Comparison of ENCODE assay signal across 14 cellular contexts in the genomic region with DNA sequence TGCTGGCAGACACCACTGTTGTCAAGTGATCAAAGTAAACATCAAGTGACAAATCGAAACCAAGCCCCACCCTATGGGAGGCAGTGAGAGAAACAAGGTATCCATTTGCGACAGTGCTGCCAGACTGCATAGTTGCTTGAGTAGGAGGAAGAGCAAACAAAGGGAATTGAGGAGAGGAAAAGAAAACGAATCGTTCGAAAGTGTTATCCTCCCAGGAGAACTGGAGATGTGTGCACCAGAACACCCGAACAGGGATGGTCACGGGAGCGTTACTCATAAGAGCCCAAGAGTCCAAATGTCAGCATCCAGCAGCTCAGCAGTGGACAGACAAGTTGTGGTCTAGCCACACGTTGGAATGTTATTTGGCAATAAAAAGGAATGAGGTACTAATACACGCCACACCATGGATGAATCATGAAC. TPM values are rescaled to one million over a fixed set of nuclear protein-coding genes. Genes with fewer than 3 reads are reported as not detected.
A peak's percentile ranks its signal among the peaks of the same experiment; 100 is the strongest.
DNase-seq lines count a peak whose midpoint lies in the region; ATAC-seq and TF ChIP-seq lines count a peak whose summit lies in the region.
"Had no signal": no experiment of that assay in that cellular context is flagged by ENCODE, and none has a peak within 500 bp of the region (broad histone marks: within the 10 kb centered on the region; RNA-seq: fewer than 3 reads in every experiment).

No MANE protein-coding gene starts in this region.

- no peak overlapping the region for H3K27ac Mint-ChIP-seq in activated T-cell treated with anti-CD3 and anti-CD28 coated beads, Interleukin-2, amount 50 U/mL, for 24 hours
- H3K27ac Mint-ChIP-seq: activated CD8-positive, alpha-beta T cell treated with anti-CD3 and anti-CD28 coated beads for 36 hours; H9 had no signal

- H3K27ac ChIP-seq in RWPE2 (ENCODE audit: poor library complexity, severe bottlenecking) = no peak overlapping the region
- H3K27ac ChIP-seq in left lung = no peak overlapping the region
- H3K27ac ChIP-seq: pancreas had no signal

- H3K36me3 ChIP-seq in RWPE2 (ENCODE audit: low read depth) (no peaks in the 10 kb centered on the region), left lung (no peaks in the 10 kb centered on the region), HAP-1 (replicated peaks) (no peaks in the 10 kb centered on the region)
- H3K36me3 ChIP-seq: pancreas had no signal

- in situ Hi-C loops in HAP-1 (cut with MboI; ENCODE audit: low sequenced_read_pairs) = no loop called here

- ATAC-seq in RWPE2 (ENCODE audit: low read depth) = peak; percentile 64
- peak; percentile 33 for ATAC-seq in left lung
- ATAC-seq in HG02970 (IDR thresholded peaks at IDR 0.05; ENCODE audit: low FRiP score, unreplicated experiment) = no peak
- no peak for ATAC-seq in GM21423 (IDR thresholded peaks at IDR 0.05; ENCODE audit: unreplicated experiment)
- ATAC-seq: activated CD8-positive, alpha-beta T cell treated with anti-CD3 and anti-CD28 coated beads for 36 hours; pancreas had no signal

- intact Hi-C loops in left lung (cut with DNase I) = no loop called here

- TF ChIP-seq CTCF in RWPE2 (IDR thresholded peaks at IDR 0.05; ENCODE audit: poor library complexity, severe bottlenecking) (no peak), left lung (IDR thresholded peaks at IDR 0.05) (no peak)

- H3K9me3 ChIP-seq in RWPE2 (ENCODE audit: severe bottlenecking) = no peaks in the 10 kb centered on the region
- H3K9me3 ChIP-seq in left lung = no peaks in the 10 kb centered on the region
- no peaks in the 10 kb centered on the region for H3K9me3 ChIP-seq in HAP-1
- H3K9me3 ChIP-seq: pancreas had no signal

- no peaks in the 10 kb centered on the region for H3K4me1 Mint-ChIP-seq in activated T-cell treated with anti-CD3 and anti-CD28 coated beads, Interleukin-2, amount 50 U/mL, for 24 hours (ENCODE audit: low read depth)

- H3K4me3 ChIP-seq in RWPE2 (ENCODE audit: severe bottlenecking) (no peak overlapping the region), left lung (no peak overlapping the region), HAP-1 (no peak overlapping the region)
- H3K4me3 ChIP-seq: pancreas had no signal

- peaks cover 26% of the 10 kb centered on the region for H3K27me3 Mint-ChIP-seq in activated T-cell treated with anti-CD3 and anti-CD28 coated beads, Interleukin-2, amount 50 U/mL, for 24 hours

- peak; percentile 74 for DNase-seq in AG20443 (ENCODE audit: low spot score)
- peak; percentile 14 for DNase-seq in HT-29 (ENCODE audit: low spot score)
- DNase-seq in RWPE2 (ENCODE audit: low spot score) = no peak
- no peak for DNase-seq in left lung
- DNase-seq in activated T-cell treated with anti-CD3 and anti-CD28 coated beads, Interleukin-2, amount 50 U/mL, for 24 hours = no peak
- DNase-seq in HAP-1 (ENCODE audit: low spot score in 2 of 2) = no peak
- DNase-seq: activated CD8-positive, alpha-beta T cell treated with anti-CD3 and anti-CD28 coated beads for 36 hours; DMS 273 treated with DMSO at 0.1 percent for 48 hours; H9; kidney glomerular epithelial cell; NCI-H2081 treated with DMSO at 0.1 percent for 48 hours; pancreas had no signal

- H3K36me3 Mint-ChIP-seq in activated T-cell treated with anti-CD3 and anti-CD28 coated beads, Interleukin-2, amount 50 U/mL, for 24 hours (ENCODE audit: low read depth) = no peaks in the 10 kb centered on the region

- no peak overlapping the region for H3K4me3 Mint-ChIP-seq in activated T-cell treated with anti-CD3 and anti-CD28 coated beads, Interleukin-2, amount 50 U/mL, for 24 hours
- H3K4me3 Mint-ChIP-seq: activated CD8-positive, alpha-beta T cell treated with anti-CD3 and anti-CD28 coated beads for 36 hours; H9 had no signal

- no peaks in the 10 kb centered on the region for H3K27me3 ChIP-seq in RWPE2 (ENCODE audit: insufficient read depth, poor library complexity, severe bottlenecking)
- H3K27me3 ChIP-seq in left lung = peaks cover 0 to 66% of the 10 kb centered on the region in 2 donors
- 0 out of 2 replicates have a peak, but pooled peaks cover 3% of the 10 kb centered on the region for H3K27me3 ChIP-seq in HAP-1 (ENCODE audit: low read depth)

- no peaks in the 10 kb centered on the region for H3K4me1 ChIP-seq in RWPE2 (ENCODE audit: insufficient read depth, poor library complexity, severe bottlenecking)
- no peaks in the 10 kb centered on the region for H3K4me1 ChIP-seq in left lung
- H3K4me1 ChIP-seq in HAP-1 = no peaks in the 10 kb centered on the region
- H3K4me1 ChIP-seq: pancreas had no signal

- H3K9me3 Mint-ChIP-seq in activated T-cell treated with anti-CD3 and anti-CD28 coated beads, Interleukin-2, amount 50 U/mL, for 24 hours = no peaks in the 10 kb centered on the region
- H3K9me3 Mint-ChIP-seq: activated CD8-positive, alpha-beta T cell treated with anti-CD3 and anti-CD28 coated beads for 36 hours; H9 had no signal

RNA-seq across cellular contexts. Expression of a gene that starts 58.4 kb away (rescaled TPM):
- total RNA-seq in HT-29 (2014; rRNA removed; shearing (Covaris generic)) = 70.9 and 121 TPM in 2 replicates
- 10 to 100 TPM; 54.7 to 70.0 TPM for total RNA-seq in left lung

Comparison
In these comparisons a context has a peak if more than half of its experiments do, and no peak if none do; other contexts are left out.
1. DNase-seq: peak in AG20443 (single experiment) and HT-29 (single experiment); none in RWPE2 (single experiment), left lung (0 of 2), activated T-cell treated with anti-CD3 and anti-CD28 coated beads, Interleukin-2, amount 50 U/mL, for 24 hours (single experiment) and HAP-1 (0 of 2).
2. ATAC-seq: peak in RWPE2 (single experiment) and left lung (single experiment); none in HG02970 (single experiment) and GM21423 (single experiment).